ENCODE assay signal across 1 cellular context in the genomic region with DNA sequence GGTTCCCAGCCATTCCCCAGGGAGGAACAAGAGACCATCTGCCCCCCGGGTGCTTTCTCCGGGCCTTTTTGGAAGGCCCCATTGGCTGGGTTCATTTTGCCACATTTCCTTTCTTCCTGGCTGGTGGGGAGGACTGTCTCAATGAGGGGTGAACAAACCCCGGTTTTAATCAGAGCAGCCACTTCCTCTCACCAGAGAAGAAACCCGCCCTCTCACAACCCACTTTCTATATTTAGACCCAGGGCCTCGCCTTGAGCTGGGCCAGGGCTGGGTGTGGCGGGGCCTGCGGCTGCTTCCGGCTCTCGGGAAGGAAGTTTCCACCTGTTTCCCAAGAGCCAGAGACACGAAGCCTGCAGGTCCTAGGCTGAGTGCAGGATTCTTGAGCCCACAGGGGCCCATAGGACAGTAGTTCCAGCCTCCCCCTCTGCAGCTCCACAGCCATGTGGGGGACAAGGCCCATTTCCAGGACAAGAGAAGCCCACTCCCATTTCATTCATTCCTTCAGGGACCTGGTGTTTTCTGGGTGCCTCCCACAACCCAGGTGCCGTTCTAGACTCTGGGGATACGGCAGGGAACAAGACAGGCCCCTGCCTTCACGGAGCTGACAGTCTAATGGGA.
TF ChIP-seq lines count a peak whose summit lies in the region.

No MANE protein-coding gene starts in this region.

TF ChIP-seq in K562, 482 proteins besides CTCF, POLR2A, EP300 and RAD21 (continued from another document and continues in another):
- TF ChIP-seq ILK (tag; IDR thresholded peaks at IDR 0.05; ENCODE audit: borderline replicate concordance, low read depth) (no peak), HCFC1 (IDR thresholded peaks at IDR 0.05; ENCODE audit: low read depth, low read length) (peak; percentile 12; the same call in 1 of the 2 replicates), BACH1 (tag; IDR thresholded peaks at IDR 0.05) (no peak), CREBBP (IDR thresholded peaks at IDR 0.05; ENCODE audit: low read depth, low read length) (no peak), KLF13 (tag; IDR thresholded peaks at IDR 0.05; ENCODE audit: borderline replicate concordance, low read depth) (no peak), NCOA2 (IDR thresholded peaks at IDR 0.05; ENCODE audit: partially characterized antibody in 2 of 2) (no peak), NEUROD1 (IDR thresholded peaks at IDR 0.05; ENCODE audit: borderline replicate concordance, low read depth, low read length, partially characterized antibody) (no peak), RHOXF2B (CRISPR knock-in tag; conservative IDR thresholded peaks at IDR 0.05) (no peak), TGIF2 (CRISPR knock-in tag; IDR thresholded peaks at IDR 0.05) (no peak), ESRRA (IDR thresholded peaks at IDR 0.05; ENCODE audit: borderline replicate concordance, low read depth) (peak; percentile 11; the same call in 1 of the 2 replicates), NUFIP1 (IDR thresholded peaks at IDR 0.05; ENCODE audit: partially characterized antibody) (no peak), U2AF1 (optimal IDR thresholded peaks at IDR 0.05; ENCODE audit: low read depth, low read length) (no peak), RBFOX2 (IDR thresholded peaks at IDR 0.05; ENCODE audit: low read depth, low read length) (peak; percentile 54; the same call in 1 of the 2 replicates), ZNF79 (CRISPR knock-in tag; IDR thresholded peaks at IDR 0.05; ENCODE audit: low read depth) (no peak), RFX5 (IDR thresholded peaks at IDR 0.05; ENCODE audit: low read depth, low read length) (no peak), L3MBTL2 (IDR thresholded peaks at IDR 0.05) (peak; percentile 98), MAZ (CRISPR knock-in tag; conservative IDR thresholded peaks at IDR 0.05 in 1 of 2, IDR thresholded peaks at IDR 0.05 in 1 of 2) (peak in 1 of 2 experiments; percentile 68; a peak in 1 of 4 replicates), KLF1 (tag; IDR thresholded peaks at IDR 0.05) (no peak), EZH2 (IDR thresholded peaks at IDR 0.05; ENCODE audit: borderline replicate concordance, low read depth, low read length) (no peak), HEY1 (CRISPR knock-in tag; IDR thresholded peaks at IDR 0.05; ENCODE audit: borderline replicate concordance) (no peak), REST (CRISPR knock-in tag; IDR thresholded peaks at IDR 0.05; ENCODE audit: low read depth) (no peak), ZNF408 (CRISPR knock-in tag; IDR thresholded peaks at IDR 0.05; ENCODE audit: low read depth) (no peak), JUND (IDR thresholded peaks at IDR 0.05; ENCODE audit: borderline replicate concordance, low read depth, low read length) (peak; percentile 39; the same call in 1 of the 2 replicates), JUND (tag; IDR thresholded peaks at IDR 0.05; ENCODE audit: borderline replicate concordance, low read depth, low read length) (peak; percentile 14; the same call in 1 of the 3 replicates), ZEB2 (IDR thresholded peaks at IDR 0.05) (no peak), POLR2B (IDR thresholded peaks at IDR 0.05; ENCODE audit: low read depth, partially characterized antibody) (no peak), SP2 (IDR thresholded peaks at IDR 0.05; ENCODE audit: extremely low read depth, low read depth, low read length, poor library complexity, severe bottlenecking) (no peak), TCF3 (CRISPR knock-in tag; IDR thresholded peaks at IDR 0.05) (no peak), NCOR1 (IDR thresholded peaks at IDR 0.05) (peak; percentile 50), PHB2 (IDR thresholded peaks at IDR 0.05; ENCODE audit: low read depth) (no peak), DACH1 (IDR thresholded peaks at IDR 0.05; ENCODE audit: partially characterized antibody) (no peak), FOXP1 (CRISPR knock-in tag; IDR thresholded peaks at IDR 0.05) (no peak), SMAD1 (IDR thresholded peaks at IDR 0.05; ENCODE audit: low read depth, low read length, partially characterized antibody) (no peak), TRIM28 (IDR thresholded peaks at IDR 0.05) (0 out of 2 replicates have a peak, but pooled peaks have one; percentile 42), HMGN3 (IDR thresholded peaks at IDR 0.05; ENCODE audit: borderline replicate concordance, extremely low read depth, insufficient read length, low read depth, low read length) (peak; percentile 58)
- TF ChIP-seq, protein P1, sequence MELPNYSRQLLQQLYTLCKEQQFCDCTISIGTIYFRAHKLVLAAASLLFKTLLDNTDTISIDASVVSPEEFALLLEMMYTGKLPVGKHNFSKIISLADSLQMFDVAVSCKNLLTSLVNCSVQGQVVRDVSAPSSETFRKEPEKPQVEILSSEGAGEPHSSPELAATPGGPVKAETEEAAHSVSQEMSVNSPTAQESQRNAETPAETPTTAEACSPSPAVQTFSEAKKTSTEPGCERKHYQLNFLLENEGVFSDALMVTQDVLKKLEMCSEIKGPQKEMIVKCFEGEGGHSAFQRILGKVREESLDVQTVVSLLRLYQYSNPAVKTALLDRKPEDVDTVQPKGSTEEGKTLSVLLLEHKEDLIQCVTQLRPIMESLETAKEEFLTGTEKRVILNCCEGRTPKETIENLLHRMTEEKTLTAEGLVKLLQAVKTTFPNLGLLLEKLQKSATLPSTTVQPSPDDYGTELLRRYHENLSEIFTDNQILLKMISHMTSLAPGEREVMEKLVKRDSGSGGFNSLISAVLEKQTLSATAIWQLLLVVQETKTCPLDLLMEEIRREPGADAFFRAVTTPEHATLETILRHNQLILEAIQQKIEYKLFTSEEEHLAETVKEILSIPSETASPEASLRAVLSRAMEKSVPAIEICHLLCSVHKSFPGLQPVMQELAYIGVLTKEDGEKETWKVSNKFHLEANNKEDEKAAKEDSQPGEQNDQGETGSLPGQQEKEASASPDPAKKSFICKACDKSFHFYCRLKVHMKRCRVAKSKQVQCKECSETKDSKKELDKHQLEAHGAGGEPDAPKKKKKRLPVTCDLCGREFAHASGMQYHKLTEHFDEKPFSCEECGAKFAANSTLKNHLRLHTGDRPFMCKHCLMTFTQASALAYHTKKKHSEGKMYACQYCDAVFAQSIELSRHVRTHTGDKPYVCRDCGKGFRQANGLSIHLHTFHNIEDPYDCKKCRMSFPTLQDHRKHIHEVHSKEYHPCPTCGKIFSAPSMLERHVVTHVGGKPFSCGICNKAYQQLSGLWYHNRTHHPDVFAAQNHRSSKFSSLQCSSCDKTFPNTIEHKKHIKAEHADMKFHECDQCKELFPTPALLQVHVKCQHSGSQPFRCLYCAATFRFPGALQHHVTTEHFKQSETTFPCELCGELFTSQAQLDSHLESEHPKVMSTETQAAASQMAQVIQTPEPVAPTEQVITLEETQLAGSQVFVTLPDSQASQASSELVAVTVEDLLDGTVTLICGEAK (IDR thresholded peaks at IDR 0.05), result peak; percentile 52; the same call in 1 of the 2 replicates
- TF ChIP-seq, protein P1 (CRISPR knock-in tag; IDR thresholded peaks at IDR 0.05), result no peak
- TF ChIP-seq, protein P2, sequence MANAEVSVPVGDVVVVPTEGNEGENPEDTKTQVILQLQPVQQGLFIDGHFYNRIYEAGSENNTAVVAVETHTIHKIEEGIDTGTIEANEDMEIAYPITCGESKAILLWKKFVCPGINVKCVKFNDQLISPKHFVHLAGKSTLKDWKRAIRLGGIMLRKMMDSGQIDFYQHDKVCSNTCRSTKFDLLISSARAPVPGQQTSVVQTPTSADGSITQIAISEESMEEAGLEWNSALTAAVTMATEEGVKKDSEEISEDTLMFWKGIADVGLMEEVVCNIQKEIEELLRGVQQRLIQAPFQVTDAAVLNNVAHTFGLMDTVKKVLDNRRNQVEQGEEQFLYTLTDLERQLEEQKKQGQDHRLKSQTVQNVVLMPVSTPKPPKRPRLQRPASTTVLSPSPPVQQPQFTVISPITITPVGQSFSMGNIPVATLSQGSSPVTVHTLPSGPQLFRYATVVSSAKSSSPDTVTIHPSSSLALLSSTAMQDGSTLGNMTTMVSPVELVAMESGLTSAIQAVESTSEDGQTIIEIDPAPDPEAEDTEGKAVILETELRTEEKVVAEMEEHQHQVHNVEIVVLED (CRISPR knock-in tag; IDR thresholded peaks at IDR 0.05), result no peak
- TF ChIP-seq, protein P3, sequence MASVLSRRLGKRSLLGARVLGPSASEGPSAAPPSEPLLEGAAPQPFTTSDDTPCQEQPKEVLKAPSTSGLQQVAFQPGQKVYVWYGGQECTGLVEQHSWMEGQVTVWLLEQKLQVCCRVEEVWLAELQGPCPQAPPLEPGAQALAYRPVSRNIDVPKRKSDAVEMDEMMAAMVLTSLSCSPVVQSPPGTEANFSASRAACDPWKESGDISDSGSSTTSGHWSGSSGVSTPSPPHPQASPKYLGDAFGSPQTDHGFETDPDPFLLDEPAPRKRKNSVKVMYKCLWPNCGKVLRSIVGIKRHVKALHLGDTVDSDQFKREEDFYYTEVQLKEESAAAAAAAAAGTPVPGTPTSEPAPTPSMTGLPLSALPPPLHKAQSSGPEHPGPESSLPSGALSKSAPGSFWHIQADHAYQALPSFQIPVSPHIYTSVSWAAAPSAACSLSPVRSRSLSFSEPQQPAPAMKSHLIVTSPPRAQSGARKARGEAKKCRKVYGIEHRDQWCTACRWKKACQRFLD (CRISPR knock-in tag; IDR thresholded peaks at IDR 0.05), result no peak
- TF ChIP-seq, protein P4, sequence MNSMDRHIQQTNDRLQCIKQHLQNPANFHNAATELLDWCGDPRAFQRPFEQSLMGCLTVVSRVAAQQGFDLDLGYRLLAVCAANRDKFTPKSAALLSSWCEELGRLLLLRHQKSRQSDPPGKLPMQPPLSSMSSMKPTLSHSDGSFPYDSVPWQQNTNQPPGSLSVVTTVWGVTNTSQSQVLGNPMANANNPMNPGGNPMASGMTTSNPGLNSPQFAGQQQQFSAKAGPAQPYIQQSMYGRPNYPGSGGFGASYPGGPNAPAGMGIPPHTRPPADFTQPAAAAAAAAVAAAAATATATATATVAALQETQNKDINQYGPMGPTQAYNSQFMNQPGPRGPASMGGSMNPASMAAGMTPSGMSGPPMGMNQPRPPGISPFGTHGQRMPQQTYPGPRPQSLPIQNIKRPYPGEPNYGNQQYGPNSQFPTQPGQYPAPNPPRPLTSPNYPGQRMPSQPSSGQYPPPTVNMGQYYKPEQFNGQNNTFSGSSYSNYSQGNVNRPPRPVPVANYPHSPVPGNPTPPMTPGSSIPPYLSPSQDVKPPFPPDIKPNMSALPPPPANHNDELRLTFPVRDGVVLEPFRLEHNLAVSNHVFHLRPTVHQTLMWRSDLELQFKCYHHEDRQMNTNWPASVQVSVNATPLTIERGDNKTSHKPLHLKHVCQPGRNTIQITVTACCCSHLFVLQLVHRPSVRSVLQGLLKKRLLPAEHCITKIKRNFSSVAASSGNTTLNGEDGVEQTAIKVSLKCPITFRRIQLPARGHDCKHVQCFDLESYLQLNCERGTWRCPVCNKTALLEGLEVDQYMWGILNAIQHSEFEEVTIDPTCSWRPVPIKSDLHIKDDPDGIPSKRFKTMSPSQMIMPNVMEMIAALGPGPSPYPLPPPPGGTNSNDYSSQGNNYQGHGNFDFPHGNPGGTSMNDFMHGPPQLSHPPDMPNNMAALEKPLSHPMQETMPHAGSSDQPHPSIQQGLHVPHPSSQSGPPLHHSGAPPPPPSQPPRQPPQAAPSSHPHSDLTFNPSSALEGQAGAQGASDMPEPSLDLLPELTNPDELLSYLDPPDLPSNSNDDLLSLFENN (IDR thresholded peaks at IDR 0.05; ENCODE audit: low read depth in 2 of 2, low read length in 2 of 2), result 0 out of 4 replicates have a peak, but pooled peaks of 1 of the 2 experiments have one; percentile 37
